Comparison of ENCODE assay signal across 11 cellular contexts in genomic region chr1:78095618-78096416, GRCh38. TPM values are rescaled to one million over a fixed set of nuclear protein-coding genes. Genes with fewer than 3 reads are reported as not detected.
DNase-seq lines count a peak whose midpoint lies in the region; ATAC-seq and TF ChIP-seq lines count a peak whose summit lies in the region.
"Had no signal": no experiment of that assay in that cellular context is flagged by ENCODE, and none has a peak within 500 bp of the region (broad histone marks: within the 10 kb centered on the region; RNA-seq: fewer than 3 reads in every experiment).

No MANE protein-coding gene starts in this region.

- H3K4me1 Mint-ChIP-seq in type B pancreatic cell (ENCODE audit: unreplicated experiment), result no peaks in the 10 kb centered on the region
- H3K4me1 Mint-ChIP-seq: CD8-positive, alpha-beta memory T cell had no signal

- H3K4me1 ChIP-seq in gastrocnemius medialis, result peaks cover 0 to 18% of the 10 kb centered on the region in 2 donors

- no peaks in the 10 kb centered on the region for H3K36me3 Mint-ChIP-seq in type B pancreatic cell
- H3K36me3 Mint-ChIP-seq: CD8-positive, alpha-beta memory T cell had no signal

- no peaks in the 10 kb centered on the region for H3K9me3 ChIP-seq in gastrocnemius medialis

- H3K9me3 Mint-ChIP-seq in type B pancreatic cell, result peaks cover 4% of the 10 kb centered on the region
- H3K9me3 Mint-ChIP-seq: CD8-positive, alpha-beta memory T cell had no signal

- intact Hi-C loops in gastrocnemius medialis (cut with DNase I; ENCODE audit: low total_unique reads), result no loop called here

- in situ Hi-C loops in astrocyte of the cerebellum (cut with HindIII; ENCODE audit: low sequenced_read_pairs) (no loop called here), gastrocnemius medialis (cut with MboI; ENCODE audit: low sequenced_read_pairs in 4 of 4) (no loop called here)

- DNase-seq in HCEC 1CT, result peak; percentile 96
- peak; percentile 54 for DNase-seq in astrocyte of the cerebellum (ENCODE audit: low read depth)
- peak; percentile 80 for DNase-seq in fibroblast of villous mesenchyme (ENCODE audit: low read depth)
- DNase-seq in gastrocnemius medialis, result no peak
- DNase-seq in erythroblast (lab: John Stamatoyannopoulos, UW), result no peak
- no peak for DNase-seq in OCI-M2 (lab: John Stamatoyannopoulos, UW; ENCODE audit: unreplicated experiment)
- no peak for DNase-seq in type B pancreatic cell (ENCODE audit: extremely low spot score, unreplicated experiment)
- DNase-seq: CD8-positive, alpha-beta memory T cell; NCI-H69; SIG-M5 had no signal

- H3K27me3 Mint-ChIP-seq in type B pancreatic cell, result no peaks in the 10 kb centered on the region

- ATAC-seq in gastrocnemius medialis (peak; percentile 41 to 48), HG03520 (IDR thresholded peaks at IDR 0.05; ENCODE audit: unreplicated experiment) (no peak)

- TF ChIP-seq CTCF in astrocyte of the cerebellum (IDR thresholded peaks at IDR 0.05; ENCODE audit: low read depth, low read length, missing control alignments) (no peak), fibroblast of villous mesenchyme (IDR thresholded peaks at IDR 0.05; ENCODE audit: insufficient read depth, low read depth, low read length) (no peak), gastrocnemius medialis (IDR thresholded peaks at IDR 0.05 in 4 of 5, conservative IDR thresholded peaks at IDR 0.05 in 1 of 5) (no peak), type B pancreatic cell (conservative IDR thresholded peaks at IDR 0.05) (no peak)

- no peak overlapping the region for H3K4me3 Mint-ChIP-seq in type B pancreatic cell
- H3K4me3 Mint-ChIP-seq: CD8-positive, alpha-beta memory T cell had no signal

- no peaks in the 10 kb centered on the region for H3K36me3 ChIP-seq in gastrocnemius medialis

- no peak overlapping the region for H3K27ac Mint-ChIP-seq in type B pancreatic cell
- H3K27ac Mint-ChIP-seq: CD8-positive, alpha-beta memory T cell had no signal

- peak overlapping the region; percentile 19 to 53 (median 35) for H3K27ac ChIP-seq in gastrocnemius medialis

- no peak overlapping the region for H3K4me3 ChIP-seq in astrocyte of the cerebellum (ENCODE audit: low read depth, low read length)
- H3K4me3 ChIP-seq in fibroblast of villous mesenchyme (ENCODE audit: low read depth, low read length), result no peak overlapping the region
- no peak overlapping the region for H3K4me3 ChIP-seq in gastrocnemius medialis

- no peaks in the 10 kb centered on the region for H3K27me3 ChIP-seq in gastrocnemius medialis

- no peak for TF ChIP-seq POLR2A in gastrocnemius medialis (IDR thresholded peaks at IDR 0.05)
- TF ChIP-seq POLR2A in erythroblast (IDR thresholded peaks at IDR 0.05; ENCODE audit: low read length), result no peak

RNA-seq across cellular contexts. Expression of gene GIPC2, which starts 50.1 kb away (rescaled TPM):
- total RNA-seq in fibroblast of villous mesenchyme (0.32 and 0.43 TPM in 2 replicates), gastrocnemius medialis (1 to 10 TPM in 3 of 4 donors, under 1 TPM in 1; 0.67 to 1.5 (median 1.3) TPM), type B pancreatic cell (ENCODE audit: low replicate concordance) (2.9 and 4.8 TPM in 2 replicates)

Comparison
In these comparisons a context has a peak if more than half of its experiments do, and no peak if none do; other contexts are left out.
1. DNase-seq: peak in HCEC 1CT (single experiment), astrocyte of the cerebellum (single experiment) and fibroblast of villous mesenchyme (single experiment); none in gastrocnemius medialis (0 of 2), erythroblast (0 of 2), OCI-M2 (single experiment) and type B pancreatic cell (single experiment).